Comparison of ENCODE assay signal across 9 cellular contexts in genomic region chr20:3222635-3223600, GRCh38. TPM values are rescaled to one million over a fixed set of nuclear protein-coding genes. Genes with fewer than 3 reads are reported as not detected.
DNase-seq lines count a peak whose midpoint lies in the region; ATAC-seq and TF ChIP-seq lines count a peak whose summit lies in the region.
"Had no signal": no experiment of that assay in that cellular context is flagged by ENCODE, and none has a peak within 500 bp of the region (broad histone marks: within the 10 kb centered on the region; RNA-seq: fewer than 3 reads in every experiment).

No MANE protein-coding gene starts in this region.

- H3K27me3 ChIP-seq in CD8-positive, alpha-beta T cell (ENCODE audit: insufficient read depth, low read length), result no peaks in the 10 kb centered on the region
- no peaks in the 10 kb centered on the region for H3K27me3 ChIP-seq in stomach
- H3K27me3 ChIP-seq: upper lobe of left lung had no signal

- H3K36me3 Mint-ChIP-seq in CD8-positive, alpha-beta T cell, result peaks cover 25% of the 10 kb centered on the region
- H3K36me3 Mint-ChIP-seq in effector memory CD8-positive, alpha-beta T cell (ENCODE audit: insufficient read depth), result peaks cover 21% of the 10 kb centered on the region

- TF ChIP-seq POLR2A in stomach (IDR thresholded peaks at IDR 0.05), result no peak

- H3K4me3 ChIP-seq in CD8-positive, alpha-beta T cell (ENCODE audit: low read depth, low read length), result no peak overlapping the region
- H3K4me3 ChIP-seq in stomach, result no peak overlapping the region
- H3K4me3 ChIP-seq: upper lobe of left lung had no signal

- 70 to 75% (median 73%) methylated on average over 24 to 25 of the region's 25 CpGs for WGBS in stomach, 5 donors

- no peak for TF ChIP-seq EP300 in stomach (IDR thresholded peaks at IDR 0.05)

- POLR2A ChIA-PET in CD8-positive, alpha-beta T cell (lab: Charles Lee), result interaction anchor here (1.1 to 1.5 kb wide), 5 partner anchors 14 to 185 kb away, joined by 4 to 6 read pairs (median 6); partner anchors contain the start of genes ITPA and SLC4A11

- intact Hi-C loops in CD8-positive, alpha-beta T cell (cut with DNase I, micrococcal nuclease), result loop anchor here in 1 of 2 experiments (5.0 kb wide), 1 partner anchor 101 kb away; no protein-coding TSS in a partner anchor
- intact Hi-C loops in stomach (cut with DNase I; ENCODE audit: low total_unique reads), result no loop called here

- H3K9me3 ChIP-seq in CD8-positive, alpha-beta T cell (ENCODE audit: low read length), result no peaks in the 10 kb centered on the region
- no peaks in the 10 kb centered on the region for H3K9me3 ChIP-seq in stomach
- H3K9me3 ChIP-seq: upper lobe of left lung had no signal

- H3K27ac ChIP-seq in CD8-positive, alpha-beta T cell (ENCODE audit: low read depth, low read length), result peak overlapping the region; percentile 13
- H3K27ac ChIP-seq in stomach, result peak overlapping the region in 1 of 5 donors; percentile 8
- H3K27ac ChIP-seq: upper lobe of left lung had no signal

- H3K27me3 Mint-ChIP-seq in CD8-positive, alpha-beta T cell (ENCODE audit: low read depth), result no peaks in the 10 kb centered on the region
- no peaks in the 10 kb centered on the region for H3K27me3 Mint-ChIP-seq in effector memory CD8-positive, alpha-beta T cell

- peak overlapping the region; percentile 90 for H3K27ac Mint-ChIP-seq in CD8-positive, alpha-beta T cell
- no peak overlapping the region for H3K27ac Mint-ChIP-seq in effector memory CD8-positive, alpha-beta T cell

- H3K4me3 Mint-ChIP-seq in CD8-positive, alpha-beta T cell, result peak overlapping the region; percentile 58
- no peak overlapping the region for H3K4me3 Mint-ChIP-seq in effector memory CD8-positive, alpha-beta T cell

- peaks cover 25% of the 10 kb centered on the region for H3K4me1 Mint-ChIP-seq in CD8-positive, alpha-beta T cell (ENCODE audit: low read depth)
- no peaks in the 10 kb centered on the region for H3K4me1 Mint-ChIP-seq in effector memory CD8-positive, alpha-beta T cell (ENCODE audit: low read depth in 2 of 2)

- CTCF ChIA-PET in CD8-positive, alpha-beta T cell (lab: Charles Lee), result interaction anchor here (2.0 kb wide), 1 partner anchor 94 kb away, joined by 8 read pairs; no protein-coding TSS in a partner anchor

- H3K36me3 ChIP-seq in CD8-positive, alpha-beta T cell (ENCODE audit: insufficient read depth, low read length), result peaks cover 7% of the 10 kb centered on the region
- peaks cover 21 to 60% (median 53%) of the 10 kb centered on the region in 4 donors for H3K36me3 ChIP-seq in stomach

- TF ChIP-seq CTCF in CD8-positive, alpha-beta T cell (IDR thresholded peaks at IDR 0.05), result no peak
- TF ChIP-seq CTCF in stomach (IDR thresholded peaks at IDR 0.05), result no peak

- ATAC-seq in CD8-positive, alpha-beta T cell, result peak; percentile 89
- ATAC-seq in GM21423 (IDR thresholded peaks at IDR 0.05; ENCODE audit: unreplicated experiment) (peak; percentile 76), GM18870 (IDR thresholded peaks at IDR 0.05; ENCODE audit: unreplicated experiment) (no peak), HG02610 (IDR thresholded peaks at IDR 0.05; ENCODE audit: unreplicated experiment) (no peak)
- ATAC-seq in effector memory CD8-positive, alpha-beta T cell (replicated peaks), result peak; percentile 31

- H3K9me3 Mint-ChIP-seq in CD8-positive, alpha-beta T cell, result no peaks in the 10 kb centered on the region
- no peaks in the 10 kb centered on the region for H3K9me3 Mint-ChIP-seq in effector memory CD8-positive, alpha-beta T cell

- H3K4me1 ChIP-seq in CD8-positive, alpha-beta T cell (ENCODE audit: insufficient read depth, low read length), result peaks cover 25% of the 10 kb centered on the region
- peaks cover 8 to 30% (median 12%) of the 10 kb centered on the region in 4 donors for H3K4me1 ChIP-seq in stomach

- peak in 6 of 7 experiments; percentile 33 to 75 (median 56) for DNase-seq in CD8-positive, alpha-beta T cell
- DNase-seq in NCI-H510A (lab: John Stamatoyannopoulos, UW) (peak; percentile 99), AG20443 (ENCODE audit: low spot score) (no peak), stomach (no peak)
- DNase-seq in effector memory CD8-positive, alpha-beta T cell, result no peak

RNA-seq across cellular contexts. Expression of gene ITPA, which starts 13.6 kb away (rescaled TPM):
- total RNA-seq in CD8-positive, alpha-beta T cell, result 10 to 100 TPM; 19.4 to 21.3 TPM
- 10 to 100 TPM; 11.1 to 57.1 (median 36.9) TPM for total RNA-seq in stomach
- 100 to 1,000 TPM in 1 of 3 donors, 10 to 100 TPM in 2; 58.8 to 105 (median 78.9) TPM for polyA plus RNA-seq in stomach

RNA-seq across cellular contexts. Expression of gene SLC4A11, which starts 16.1 kb away (rescaled TPM):
- total RNA-seq in CD8-positive, alpha-beta T cell, result under 1 TPM; 0.65 to 0.78 TPM
- 10 to 100 TPM in 1 of 5 donors, 1 to 10 TPM in 2, under 1 TPM in 1, not detected in 1; 0.37 to 22.3 (median 7.8) TPM for total RNA-seq in stomach
- 10 to 100 TPM in 1 of 3 donors, under 1 TPM in 2; 0.46 to 11.2 (median 0.87) TPM for polyA plus RNA-seq in stomach

RNA-seq across cellular contexts. Expression of gene DDRGK1, which starts 18.4 kb away (rescaled TPM):
- 10 to 100 TPM; 40.6 to 43.5 TPM for total RNA-seq in CD8-positive, alpha-beta T cell
- total RNA-seq in stomach, result 100 to 1,000 TPM in 1 of 5 donors, 10 to 100 TPM in 3, 1 to 10 TPM in 1; 2.3 to 108 (median 49.1) TPM
- polyA plus RNA-seq in stomach, result 10 to 100 TPM; 45.5 to 80.8 (median 55.6) TPM

RNA-seq across cellular contexts. Expression of gene LZTS3, which starts 49.6 kb away (rescaled TPM):
- total RNA-seq in CD8-positive, alpha-beta T cell, result 10 to 100 TPM; 37.4 to 41.9 TPM
- total RNA-seq in stomach, result 10 to 100 TPM in 4 of 5 donors, 1 to 10 TPM in 1; 5.3 to 36.6 (median 22.3) TPM
- polyA plus RNA-seq in stomach, result 10 to 100 TPM in 2 of 3 donors, 1 to 10 TPM in 1; 8.6 to 16.6 (median 12.7) TPM

Comparison
In these comparisons a context has a peak if more than half of its experiments do, and no peak if none do; other contexts are left out.
1. ATAC-seq: peak in CD8-positive, alpha-beta T cell (single experiment), GM21423 (single experiment) and effector memory CD8-positive, alpha-beta T cell (single experiment); none in GM18870 (single experiment) and HG02610 (single experiment).
2. DNase-seq: peak in CD8-positive, alpha-beta T cell (6 of 7) and NCI-H510A (single experiment); none in effector memory CD8-positive, alpha-beta T cell (0 of 3), AG20443 (single experiment) and stomach (single experiment).